ENCODE assay signal across 9 cellular contexts in the genomic region with DNA sequence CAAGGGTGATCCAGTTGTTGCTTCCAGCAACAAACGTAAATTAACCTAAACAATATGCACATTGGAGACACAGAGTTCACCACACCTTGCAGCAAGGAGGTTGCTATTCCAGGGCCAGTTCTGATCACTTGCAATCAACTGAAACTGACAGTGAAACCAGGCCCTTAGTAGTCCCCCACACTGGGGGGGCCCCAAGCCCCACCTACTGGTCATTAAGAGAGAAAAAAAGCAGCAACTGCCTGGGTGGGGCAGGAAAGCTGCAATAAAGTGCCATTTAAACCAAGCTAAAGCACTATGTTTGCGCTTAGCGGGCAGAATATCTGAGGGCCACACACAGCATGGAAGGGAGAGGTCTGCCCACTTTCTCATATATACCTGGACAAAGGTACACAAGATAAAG. TPM values are rescaled to one million over a fixed set of nuclear protein-coding genes. Genes with fewer than 3 reads are reported as not detected.
DNase-seq lines count a peak whose midpoint lies in the region; ATAC-seq, FAIRE-seq and TF ChIP-seq lines count a peak whose summit lies in the region.
"Had no signal": no experiment of that assay in that cellular context is flagged by ENCODE, and none has a peak within 500 bp of the region (broad histone marks: within the 10 kb centered on the region; RNA-seq: fewer than 3 reads in every experiment).

No MANE protein-coding gene starts in this region.

- H3K27me3 Mint-ChIP-seq in T-helper 17 cell = peaks cover 5% of the 10 kb centered on the region

- no peak overlapping the region for H3K4me3 Mint-ChIP-seq in T-helper 17 cell

- FAIRE-seq in GM12892 (lab: Jason Lieb, UNC) = peak; percentile 61
- no peak for FAIRE-seq in kidney (lab: Jason Lieb, UNC)

- H3K4me1 ChIP-seq in kidney (ENCODE audit: control insufficient read depth in 1 of 2, insufficient read depth in 1 of 2, low read depth in 1 of 2, low read length in 2 of 2) = no peaks in the 10 kb centered on the region

- H3K27ac Mint-ChIP-seq in T-helper 17 cell = peak overlapping the region; percentile 41

- H3K9ac ChIP-seq in kidney (ENCODE audit: low read length in 2 of 2) = no peak overlapping the region

- H3K36me3 ChIP-seq in kidney (ENCODE audit: control insufficient read depth in 1 of 2, insufficient read depth in 2 of 2, low read length in 2 of 2) = no peaks in the 10 kb centered on the region

- H3K27ac ChIP-seq in kidney (ENCODE audit: low read depth in 2 of 2, low read length in 2 of 2) = no peak overlapping the region

- no peak for TF ChIP-seq CTCF in kidney (IDR thresholded peaks at IDR 0.05; ENCODE audit: borderline replicate concordance, extremely low read depth, insufficient read depth)

- H3K4me3 ChIP-seq in kidney (ENCODE audit: low read length in 2 of 2) = no peak overlapping the region

- intact Hi-C loops in kidney (cut with DNase I) = no loop called here

- ATAC-seq in GM19452 (IDR thresholded peaks at IDR 0.05; ENCODE audit: unreplicated experiment) (peak; percentile 78), HG03066 (IDR thresholded peaks at IDR 0.05; ENCODE audit: low read depth, unreplicated experiment) (peak; percentile 84), T-helper 17 cell (no peak)

- peaks cover 19% of the 10 kb centered on the region for H3K4me1 Mint-ChIP-seq in T-helper 17 cell

- no peaks in the 10 kb centered on the region for H3K36me3 Mint-ChIP-seq in T-helper 17 cell (ENCODE audit: low read depth)

- no peak for TF ChIP-seq POLR2A in GM12892 (IDR thresholded peaks at IDR 0.05; ENCODE audit: low read depth, low read length)

- H3K9me3 ChIP-seq in T-helper 17 cell (ENCODE audit: control insufficient read depth, low read length, poor library complexity, severe bottlenecking) (no peaks in the 10 kb centered on the region), kidney (ENCODE audit: control insufficient read depth in 1 of 2, low read length in 2 of 2) (no peaks in the 10 kb centered on the region)

- peak; percentile 33 for DNase-seq in GM12892 (ENCODE audit: insufficient read length)
- DNase-seq in T-helper 17 cell = no peak
- no peak for DNase-seq in NCI-H1930 (lab: John Stamatoyannopoulos, UW)
- DNase-seq in kidney = no peak
- DNase-seq in stimulated activated CD4-positive, alpha-beta T cell treated with anti-CD3 and anti-CD28 coated beads, Interleukin-4, amount 100 ng/mL, for 1 hour = no peak
- no peak for DNase-seq in HuH-7 (ENCODE audit: low spot score)
- DNase-seq: Right ventricle myocardium superior had no signal

RNA-seq across cellular contexts. Expression of a gene that starts 51.5 kb away (rescaled TPM):
- 0.15 TPM for polyA plus RNA-seq in GM12892 (2012; ENCODE audit: missing spikeins)
- total RNA-seq in T-helper 17 cell = 1 to 10 TPM; 1.1 to 2.3 TPM
- 5.7 TPM for total RNA-seq in kidney
- polyA plus RNA-seq in kidney (ENCODE audit: insufficient read depth, low read depth, low replicate concordance) = 2.0 TPM

RNA-seq across cellular contexts. Expression of a gene that starts 52.4 kb away (rescaled TPM):
- polyA plus RNA-seq in GM12892 (2012; ENCODE audit: missing spikeins) = 14.7 TPM
- total RNA-seq in T-helper 17 cell = 10 to 100 TPM; 23.8 to 27.5 TPM
- 39.5 TPM for total RNA-seq in kidney
- polyA plus RNA-seq in kidney (ENCODE audit: insufficient read depth, low read depth, low replicate concordance) = 3.1 TPM
